In genomic region chr2:55581435-55581834, GRCh38 we compare ENCODE assay signal across 10 cellular contexts. TPM values are rescaled to one million over a fixed set of nuclear protein-coding genes. Genes with fewer than 3 reads are reported as not detected.
DNase-seq lines count a peak whose midpoint lies in the region; ATAC-seq, FAIRE-seq and TF ChIP-seq lines count a peak whose summit lies in the region.
"Had no signal": no experiment of that assay in that cellular context is flagged by ENCODE, and none has a peak within 500 bp of the region (broad histone marks: within the 10 kb centered on the region; RNA-seq: fewer than 3 reads in every experiment).

No MANE protein-coding gene starts in this region.

- no peaks in the 10 kb centered on the region for H3K9me3 ChIP-seq in K562 (replicated peaks; ENCODE audit: control insufficient read depth, insufficient read depth, low read depth, low read length)
- H3K9me3 ChIP-seq: suprapubic skin had no signal

- CTCF ChIA-PET in K562 (lab: Yijun Ruan, JAX; ENCODE audit: low intra/inter-chr PET ratio) = no interaction called here

- TF ChIP-seq RAD21 in K562 (CRISPR knock-in tag; conservative IDR thresholded peaks at IDR 0.05 in 1 of 2, IDR thresholded peaks at IDR 0.05 in 1 of 2) = no peak

- POLR2A ChIA-PET in K562 (lab: Yijun Ruan, JAX) = interaction anchor here (0.6 kb wide), 1 partner anchor 152 kb away, joined by 3 read pairs; no protein-coding TSS in a partner anchor

- peak; percentile 45 for FAIRE-seq in H54 (lab: Jason Lieb, UNC)
- no peak for FAIRE-seq in K562 (lab: Jason Lieb, UNC)
- FAIRE-seq: endometrium had no signal

- DNase-seq in CMK (ENCODE audit: low read depth) = peak; percentile 14
- no peak for DNase-seq in H54 (ENCODE audit: insufficient read length, low spot score)
- DNase-seq in K562 (ENCODE audit: extremely low read depth in 1 of 4, low spot score in 3 of 4) = peak in 1 of 4 experiments; percentile 9
- DNase-seq in nephron progenitor cell = no peak
- DNase-seq in stimulated activated CD4-positive, alpha-beta T cell treated with anti-CD3 and anti-CD28 coated beads, Interleukin-4, amount 100 ng/mL, for 1 hour = no peak
- DNase-seq in NCI-H2081 (lab: John Stamatoyannopoulos, UW) = no peak
- no peak for DNase-seq in head of caudate nucleus

- intact Hi-C loops in K562 (cut with micrococcal nuclease) = no loop called here
- intact Hi-C loops in head of caudate nucleus (cut with DNase I) = no loop called here

- H3K36me3 Mint-ChIP-seq in nephron progenitor cell (ENCODE audit: low read depth) = peaks cover 44% of the 10 kb centered on the region

- peak overlapping the region; percentile 7 for H3K4me3 Mint-ChIP-seq in nephron progenitor cell

- H3K27me3 ChIP-seq in K562 (ENCODE audit: control insufficient read depth in 2 of 2, insufficient read depth in 2 of 2, low read length in 2 of 2) = no peaks in the 10 kb centered on the region
- H3K27me3 ChIP-seq: suprapubic skin had no signal

- 79% methylated on average over 3 of the region's 3 CpGs for WGBS in K562 (ENCODE audit: insufficient coverage, low coverage, missing lambda C conversion rate)

- in situ Hi-C loops in K562 (cut with MboI) = no loop called here

- H3K9me3 Mint-ChIP-seq in nephron progenitor cell = no peaks in the 10 kb centered on the region

- H3K4me1 ChIP-seq in K562 (replicated peaks in 1 of 2; ENCODE audit: control insufficient read depth in 2 of 2, insufficient read depth in 2 of 2, low read length in 2 of 2) = no peaks in the 10 kb centered on the region
- H3K4me1 ChIP-seq: suprapubic skin had no signal

- TF ChIP-seq CTCF in K562 (IDR thresholded peaks at IDR 0.05 in 2 of 3, conservative IDR thresholded peaks at IDR 0.05 in 1 of 3; ENCODE audit: insufficient read depth in 2 of 3, low read depth in 1 of 3, low read length in 3 of 3) (peak; percentile 16 to 41 (median 34); a peak in 3 of 6 replicates), nephron progenitor cell (IDR thresholded peaks at IDR 0.05) (peak; percentile 28)

- TF ChIP-seq POLR2A in H54 (IDR thresholded peaks at IDR 0.05; ENCODE audit: low read depth, low read length) (no peak), K562 (conservative IDR thresholded peaks at IDR 0.05) (no peak)

- H3K4me1 Mint-ChIP-seq in nephron progenitor cell = peaks cover 19% of the 10 kb centered on the region

- no peak overlapping the region for H3K27ac ChIP-seq in K562 (ENCODE audit: extremely low read depth, low read depth, low read length)
- H3K27ac ChIP-seq: suprapubic skin had no signal

- H4K20me1 ChIP-seq in K562 (replicated peaks; ENCODE audit: control insufficient read depth, insufficient read depth, low read length) = no peaks in the 10 kb centered on the region

- no peak overlapping the region for H3K4me3 ChIP-seq in K562
- H3K4me3 ChIP-seq: suprapubic skin had no signal

- no peak for ATAC-seq in K562
- ATAC-seq in GM19023 (IDR thresholded peaks at IDR 0.05; ENCODE audit: unreplicated experiment) = no peak

- TF ChIP-seq EP300 in K562 (IDR thresholded peaks at IDR 0.05; ENCODE audit: low read length) = no peak

- peaks cover 74% of the 10 kb centered on the region; the same call in 2 of the 3 replicates for H3K36me3 ChIP-seq in K562 (ENCODE audit: control insufficient read depth, insufficient read depth, low read length)

- H3K4me2 ChIP-seq in K562 (ENCODE audit: insufficient read depth, low read length) = no peak overlapping the region

- no peak overlapping the region for H2AFZ ChIP-seq in K562 (ENCODE audit: low read depth, low read length)

- H3K27ac Mint-ChIP-seq in nephron progenitor cell = peak overlapping the region; percentile 93

- no peaks in the 10 kb centered on the region for H3K9me1 ChIP-seq in K562 (ENCODE audit: control insufficient read depth, insufficient read depth, low read length)

- no peaks in the 10 kb centered on the region for H3K27me3 Mint-ChIP-seq in nephron progenitor cell (ENCODE audit: low read depth, poor library complexity)

- BruUV-seq in K562 (replicated peaks; lab: Mats Ljungman, UMichigan) = no TSS peak

- H3K9ac ChIP-seq in K562 (ENCODE audit: insufficient read depth in 1 of 2, low read depth in 2 of 2, low read length in 2 of 2) = no peak overlapping the region

- no peaks in the 10 kb centered on the region for H3K79me2 ChIP-seq in K562 (ENCODE audit: control insufficient read depth, insufficient read depth, low read length)

TF ChIP-seq in K562, 482 proteins besides CTCF, POLR2A, EP300 and RAD21:
- TF ChIP-seq DACH1 (IDR thresholded peaks at IDR 0.05; ENCODE audit: partially characterized antibody) = peak; percentile 61
- TF ChIP-seq ZFPM2 (CRISPR knock-in tag; IDR thresholded peaks at IDR 0.05) = no peak
- TF ChIP-seq ZNF431 (CRISPR knock-in tag; IDR thresholded peaks at IDR 0.05) = no peak
- TF ChIP-seq ARID3A (IDR thresholded peaks at IDR 0.05; ENCODE audit: borderline replicate concordance, low read depth, low read length) = 0 out of 2 replicates have a peak, but pooled peaks have one; percentile 57

RNA-seq across cellular contexts. Expression of gene PPP4R3B, which starts 36.0 kb away (rescaled TPM):
- total RNA-seq in K562 (2011; cell fraction: chromatin; rRNA removed; ENCODE audit: low replicate concordance) = 40.4 and 120 TPM in 2 replicates
- total RNA-seq in K562 (2011; cell fraction: nucleolus; rRNA removed) = 17.2 and 19.1 TPM in 2 replicates
- 40.8 and 59.5 TPM in 2 replicates for total RNA-seq in K562 (2011; cell fraction: nucleoplasm; rRNA removed)
- 35.3 and 43.5 TPM in 2 replicates for total RNA-seq in K562 (2014; rRNA removed)
- 51.6 and 57.3 TPM in 2 replicates for total RNA-seq in K562 (2014; rRNA removed; fragmentation: Illumina TruSeq; extraction: Trizol)
- total RNA-seq in K562 (2015; rRNA removed; fragmentation: Illumina TruSeq; extraction: Trizol) = 50.3 and 59.2 TPM in 2 replicates
- total RNA-seq in K562 (2021) = 43.6 and 50.1 TPM in 2 replicates
- 31.1 and 41.9 TPM in 2 replicates for polyA plus RNA-seq in K562 (2011; rRNA removed)
- polyA plus RNA-seq in K562 (2011; cell fraction: cytosol; rRNA removed) = 10.5 and 16.0 TPM in 2 replicates
- 16.6 and 21.7 TPM in 2 replicates for polyA plus RNA-seq in K562 (2011; cell fraction: nucleus; rRNA removed)
- polyA plus RNA-seq in K562 (2012) = 32.9 and 35.6 TPM in 2 replicates
- 45.0 and 48.2 TPM in 2 replicates for polyA plus RNA-seq in K562 (2014; fragmentation: Illumina TruSeq; extraction: Trizol)
- polyA plus RNA-seq in K562 (2014; fragmentation: Nextera tagmentation; extraction: Ambion mirVana) = 10 to 100 TPM; 13.2 to 15.7 TPM
- polyA plus RNA-seq in K562 (2014; rRNA removed) = 35.2 and 35.6 TPM in 2 replicates
- 51.3 and 56.4 TPM in 2 replicates for polyA minus RNA-seq in K562 (2011; rRNA and poly(A)+ RNA removed)
- 22.6 and 27.6 TPM in 2 replicates for polyA minus RNA-seq in K562 (2011; cell fraction: cytosol; rRNA and poly(A)+ RNA removed)
- 23.6 and 43.3 TPM in 2 replicates for polyA minus RNA-seq in K562 (2011; cell fraction: nucleus; rRNA and poly(A)+ RNA removed)
